In the genomic region with DNA sequence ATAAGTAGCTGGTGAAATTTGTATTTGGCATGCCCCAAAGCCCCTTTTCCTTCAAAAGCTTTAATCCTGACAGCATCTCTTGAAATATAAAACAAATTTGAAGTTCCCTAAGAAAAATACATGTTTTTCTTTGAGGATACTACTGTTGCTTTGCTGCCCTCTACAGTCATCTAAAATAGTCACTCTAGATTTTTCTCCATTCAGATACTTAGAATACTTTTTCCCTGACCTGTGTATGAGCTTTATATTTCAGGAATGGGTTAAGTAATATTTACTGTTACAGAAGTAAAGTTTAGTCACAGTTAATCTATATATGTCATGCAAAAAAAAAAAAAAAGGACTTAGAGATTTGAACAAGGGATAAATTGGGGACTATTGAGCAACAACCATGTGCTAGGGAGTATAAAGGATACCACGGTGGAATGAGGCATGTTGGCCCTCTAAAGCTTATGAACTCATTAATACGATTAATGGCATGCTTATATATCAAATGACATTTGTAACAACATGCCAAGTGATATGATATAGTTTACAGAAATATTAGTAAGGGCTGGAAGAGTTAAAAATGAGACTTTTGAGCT, we compare ENCODE assay signal across 8 cellular contexts. TPM values are rescaled to one million over a fixed set of nuclear protein-coding genes. Genes with fewer than 3 reads are reported as not detected.
A peak's percentile ranks its signal among the peaks of the same experiment; 100 is the strongest.
DNase-seq lines count a peak whose midpoint lies in the region; ATAC-seq, FAIRE-seq and TF ChIP-seq lines count a peak whose summit lies in the region.

No MANE protein-coding gene starts in this region.

- H3K27me3 ChIP-seq in Caco-2 (replicated peaks; ENCODE audit: control insufficient read depth, insufficient read depth, low read length) (no peaks in the 10 kb centered on the region), bronchial epithelial cell (ENCODE audit: control insufficient read depth, insufficient read depth, low read length) (no peaks in the 10 kb centered on the region)

- no peaks in the 10 kb centered on the region for H3K9me3 ChIP-seq in Caco-2

- H3K27me3 Mint-ChIP-seq in Caco-2 (ENCODE audit: insufficient read depth, unreplicated experiment) (no peaks in the 10 kb centered on the region), mesothelial cell of epicardium (ENCODE audit: low read depth) (no peaks in the 10 kb centered on the region)
- peaks cover 6% of the 10 kb centered on the region for H3K27me3 Mint-ChIP-seq in activated naive CD8-positive, alpha-beta T cell treated with anti-CD3 and anti-CD28 coated beads, Interleukin-2, amount 50 U/mL, for 24 hours

- H3K4me1 ChIP-seq in Caco-2, result peaks cover 17% of the 10 kb centered on the region

- H3K36me3 Mint-ChIP-seq in Caco-2 (ENCODE audit: insufficient read depth, unreplicated experiment) (no peaks in the 10 kb centered on the region), mesothelial cell of epicardium (no peaks in the 10 kb centered on the region)
- H3K36me3 Mint-ChIP-seq in activated naive CD8-positive, alpha-beta T cell treated with anti-CD3 and anti-CD28 coated beads, Interleukin-2, amount 50 U/mL, for 24 hours (ENCODE audit: low read depth), result no peaks in the 10 kb centered on the region

- H3K4me3 Mint-ChIP-seq in Caco-2 (ENCODE audit: unreplicated experiment), result no peak overlapping the region
- no peak overlapping the region for H3K4me3 Mint-ChIP-seq in mesothelial cell of epicardium
- no peak overlapping the region for H3K4me3 Mint-ChIP-seq in activated naive CD8-positive, alpha-beta T cell treated with anti-CD3 and anti-CD28 coated beads, Interleukin-2, amount 50 U/mL, for 24 hours

- H3K9me3 Mint-ChIP-seq in Caco-2 (ENCODE audit: unreplicated experiment) (no peaks in the 10 kb centered on the region), mesothelial cell of epicardium (no peaks in the 10 kb centered on the region)
- H3K9me3 Mint-ChIP-seq in activated naive CD8-positive, alpha-beta T cell treated with anti-CD3 and anti-CD28 coated beads, Interleukin-2, amount 50 U/mL, for 24 hours, result no peaks in the 10 kb centered on the region

- no peak for ATAC-seq in activated naive CD8-positive, alpha-beta T cell treated with anti-CD3 and anti-CD28 coated beads, Interleukin-2, amount 50 U/mL, for 24 hours

- H3K36me3 ChIP-seq in Caco-2 (ENCODE audit: control insufficient read depth, insufficient read depth, low read length), result no peaks in the 10 kb centered on the region
- H3K36me3 ChIP-seq in bronchial epithelial cell (ENCODE audit: control insufficient read depth, insufficient read depth, low read length), result no peaks in the 10 kb centered on the region

- H3K4me1 Mint-ChIP-seq in Caco-2 (ENCODE audit: low read depth, unreplicated experiment) (peaks cover under 1% of the 10 kb centered on the region), mesothelial cell of epicardium (peaks cover 19% of the 10 kb centered on the region)
- no peaks in the 10 kb centered on the region for H3K4me1 Mint-ChIP-seq in activated naive CD8-positive, alpha-beta T cell treated with anti-CD3 and anti-CD28 coated beads, Interleukin-2, amount 50 U/mL, for 24 hours

- intact Hi-C loops in Caco-2 (cut with micrococcal nuclease; ENCODE audit: unreplicated experiment), result no loop called here

- CTCF ChIA-PET in Caco-2 (lab: Charles Lee), result interaction anchor here (0.6 to 1.0 kb wide), 3 partner anchors 200 to 764 kb away, joined by 3 to 4 read pairs (median 3); no protein-coding TSS in a partner anchor

- FAIRE-seq in bronchial epithelial cell (lab: Jason Lieb, UNC), result no peak

- H3K4me3 ChIP-seq in Caco-2 (ENCODE audit: low read depth, low read length) (no peak overlapping the region), bronchial epithelial cell (ENCODE audit: low read depth, low read length) (no peak overlapping the region)

- TF ChIP-seq CTCF in Caco-2 (IDR thresholded peaks at IDR 0.05; ENCODE audit: insufficient read depth in 1 of 2, low read depth in 1 of 2, low read length in 1 of 2, severe bottlenecking in 1 of 2, unreplicated experiment in 1 of 2) (peak; percentile 29 to 42), LNCAP (IDR thresholded peaks at IDR 0.05) (peak; percentile 47), bronchial epithelial cell (IDR thresholded peaks at IDR 0.05; ENCODE audit: insufficient read depth, low read length, severe bottlenecking) (peak; percentile 36), mesothelial cell of epicardium (IDR thresholded peaks at IDR 0.05; ENCODE audit: unreplicated experiment) (peak; percentile 37)

- no TSS peak for BruUV-seq in Caco-2 (replicated peaks; lab: Mats Ljungman, UMichigan)

- DNase-seq in Caco-2 (peak in 1 of 2 experiments; percentile 9), bronchial epithelial cell (ENCODE audit: low read depth) (peak; percentile 78), mesothelial cell of epicardium (ENCODE audit: low spot score in 2 of 2, unreplicated experiment in 2 of 2) (no peak), NCI-H774 (lab: John Stamatoyannopoulos, UW) (no peak)
- DNase-seq in stimulated activated CD4-positive, alpha-beta T cell treated with anti-CD3 and anti-CD28 coated beads, Interleukin-2, amount 100 ng/mL, for 24 hours, result no peak
- DNase-seq in activated CD8-positive, alpha-beta memory T cell treated with anti-CD3 and anti-CD28 coated beads, Interleukin-2, amount 50 U/mL, for 48 hours, result no peak
- DNase-seq in activated naive CD8-positive, alpha-beta T cell treated with anti-CD3 and anti-CD28 coated beads, Interleukin-2, amount 50 U/mL, for 24 hours, result no peak

- POLR2A ChIA-PET in Caco-2 (lab: Charles Lee), result interaction anchor here (0.5 kb wide), 1 partner anchor 233 kb away, joined by 4 read pairs; no protein-coding TSS in a partner anchor

- H3K27ac Mint-ChIP-seq in Caco-2 (ENCODE audit: unreplicated experiment) (no peak overlapping the region), mesothelial cell of epicardium (no peak overlapping the region)
- no peak overlapping the region for H3K27ac Mint-ChIP-seq in activated naive CD8-positive, alpha-beta T cell treated with anti-CD3 and anti-CD28 coated beads, Interleukin-2, amount 50 U/mL, for 24 hours

RNA-seq across cellular contexts. Expression of a gene that starts 8.8 kb away (rescaled TPM):
- total RNA-seq in Caco-2 (2022), result 75.8 and 81.0 TPM in 2 replicates
- 6.4 and 13.2 TPM in 2 replicates for total RNA-seq in bronchial epithelial cell
- total RNA-seq in mesothelial cell of epicardium, result 26.1 to 28.3 TPM (median 27.3 TPM) in 3 replicates
